In the genomic region with DNA sequence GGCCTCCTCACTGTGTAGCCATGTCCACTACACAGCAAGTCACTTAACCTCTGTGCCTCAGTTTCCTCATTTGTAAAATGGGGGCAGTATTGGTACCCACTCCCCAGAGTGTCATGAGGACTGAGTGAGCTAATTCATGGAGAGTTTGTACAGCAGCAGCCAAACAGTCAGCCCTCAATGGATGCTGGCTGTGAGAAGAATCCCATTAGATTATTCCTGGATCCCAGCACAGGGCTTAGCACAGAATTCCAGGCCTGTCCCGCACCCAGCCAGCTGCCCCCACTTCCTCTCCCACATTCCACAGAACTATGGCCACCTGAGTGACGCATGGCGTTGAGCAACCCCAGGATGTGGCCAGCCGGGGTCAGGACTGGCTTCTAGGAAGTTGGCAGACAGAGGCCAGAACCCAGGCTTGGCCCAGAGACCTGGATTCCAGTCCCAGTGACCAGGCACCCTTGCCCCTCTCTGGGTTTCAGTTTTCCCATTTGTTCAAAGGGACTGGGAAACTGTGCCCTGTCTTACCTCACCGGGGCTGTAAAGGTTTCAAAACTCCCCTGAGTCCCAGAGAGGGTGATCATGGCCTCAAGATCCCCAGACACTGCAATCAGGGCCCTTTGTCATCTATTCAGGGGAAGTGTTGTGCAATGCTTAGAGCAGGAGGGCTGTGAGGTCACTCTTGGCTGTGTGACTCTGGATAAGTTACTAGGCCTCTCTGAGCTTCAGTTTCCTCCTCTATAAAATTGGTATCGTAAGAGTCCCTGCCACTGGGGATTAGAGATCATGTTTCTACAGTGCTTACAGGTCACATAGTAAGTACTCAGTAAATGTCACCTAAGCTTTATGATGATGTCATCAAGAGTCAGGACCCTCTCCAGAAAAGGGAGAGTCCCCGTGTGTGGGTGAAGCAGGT, we compare ENCODE assay signal across 8 cellular contexts. TPM values are rescaled to one million over a fixed set of nuclear protein-coding genes. Genes with fewer than 3 reads are reported as not detected.
DNase-seq lines count a peak whose midpoint lies in the region; ATAC-seq and TF ChIP-seq lines count a peak whose summit lies in the region.

No MANE protein-coding gene starts in this region.

- H3K27me3 Mint-ChIP-seq in type B pancreatic cell, result peaks cover 12% of the 10 kb centered on the region

- H3K9me3 Mint-ChIP-seq in type B pancreatic cell, result no peaks in the 10 kb centered on the region

- H3K27me3 ChIP-seq in adipocyte (replicated peaks; ENCODE audit: control insufficient read depth, insufficient read depth, low read length), result no peaks in the 10 kb centered on the region

- no peaks in the 10 kb centered on the region for H3K9me3 ChIP-seq in adipocyte (ENCODE audit: control insufficient read depth, low read length)

- no peaks in the 10 kb centered on the region for H3K36me3 Mint-ChIP-seq in type B pancreatic cell

- no peaks in the 10 kb centered on the region for H3K36me3 ChIP-seq in adipocyte (ENCODE audit: control insufficient read depth, insufficient read depth, low read length, severe bottlenecking)

- H3K4me3 Mint-ChIP-seq in type B pancreatic cell, result no peak overlapping the region

- TF ChIP-seq CTCF in type B pancreatic cell (conservative IDR thresholded peaks at IDR 0.05), result no peak

- H3K9ac ChIP-seq in adipocyte (ENCODE audit: low read length), result peak overlapping the region; percentile 5

- peaks cover 37% of the 10 kb centered on the region for H3K4me1 Mint-ChIP-seq in type B pancreatic cell (ENCODE audit: unreplicated experiment)

- peak overlapping the region; percentile 73 for H3K27ac Mint-ChIP-seq in type B pancreatic cell

- peaks cover 33% of the 10 kb centered on the region for H3K4me1 ChIP-seq in adipocyte (ENCODE audit: control insufficient read depth, insufficient read depth, low read length)

- peak; percentile 27 for DNase-seq in NK-92 treated with Interleukin-12 subunit alpha and Interleukin-12 subunit beta, amount 100 ng/mL, for 24 hours (lab: John Stamatoyannopoulos, UW)
- DNase-seq in NK-92 (lab: John Stamatoyannopoulos, UW; ENCODE audit: unreplicated experiment), result no peak
- DNase-seq in adipocyte (ENCODE audit: low read depth), result peak; percentile 79
- DNase-seq in islet precursor cell, result peak; percentile 97
- DNase-seq in type B pancreatic cell (ENCODE audit: extremely low spot score, unreplicated experiment), result no peak
- no peak for DNase-seq in NCI-H1930 (lab: John Stamatoyannopoulos, UW)
- no peak for DNase-seq in NCI-H524 treated with DMSO at 0.1 percent for 48 hours (lab: John Stamatoyannopoulos, UW)

- no peak overlapping the region for H3K4me3 ChIP-seq in adipocyte (ENCODE audit: low read length)

- ATAC-seq in HG02884 (IDR thresholded peaks at IDR 0.05; ENCODE audit: unreplicated experiment), result no peak

RNA-seq across cellular contexts. Expression of gene TGM2, which starts 3.0 kb away (rescaled TPM):
- 28.6 and 31.7 TPM in 2 replicates for total RNA-seq in type B pancreatic cell (ENCODE audit: low replicate concordance)

Comparison
In these comparisons a context has a peak if more than half of its experiments do, and no peak if none do; other contexts are left out.
1. DNase-seq: peak in NK-92 treated with Interleukin-12 subunit alpha and Interleukin-12 subunit beta, amount 100 ng/mL, for 24 hours (single experiment), adipocyte (single experiment) and islet precursor cell (single experiment); none in NK-92 (single experiment), type B pancreatic cell (single experiment), NCI-H1930 (0 of 2) and NCI-H524 treated with DMSO at 0.1 percent for 48 hours (single experiment).